Comparison of ENCODE assay signal across 8 cellular contexts in the genomic region with DNA sequence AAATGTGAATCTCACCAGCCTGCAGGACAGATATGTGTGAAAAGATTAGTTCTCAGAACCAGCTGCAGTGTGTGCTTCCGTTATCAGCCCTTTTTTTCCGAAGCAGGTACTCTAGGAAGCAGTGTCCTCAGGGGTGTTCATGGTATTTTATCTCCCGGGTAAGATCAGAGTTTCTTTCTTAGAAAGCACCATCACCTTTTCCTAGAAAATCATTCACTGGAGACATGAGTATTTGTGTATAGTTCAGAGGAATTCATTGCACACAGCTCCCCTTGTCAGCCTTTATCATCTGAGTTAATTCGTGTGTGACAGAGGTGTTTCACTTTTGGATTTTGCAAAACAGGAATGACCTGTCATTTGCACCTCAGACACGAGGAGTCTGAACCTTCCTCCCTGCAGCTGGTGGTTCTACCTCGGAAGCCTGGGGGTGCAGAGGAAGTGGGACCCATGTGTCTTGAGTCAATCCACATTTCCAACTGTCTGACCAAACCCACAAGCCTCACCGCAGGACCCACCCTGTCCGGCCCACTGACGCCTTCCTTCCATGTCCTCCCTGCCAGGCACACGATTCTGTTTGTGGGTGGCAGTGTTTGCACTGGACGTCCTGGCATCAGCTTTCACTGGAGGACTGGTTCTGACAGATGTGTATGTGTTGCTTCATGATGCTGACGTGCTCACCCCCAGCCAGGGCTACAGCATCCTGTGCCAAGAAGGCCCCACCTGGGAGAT.
DNase-seq lines count a peak whose midpoint lies in the region; ATAC-seq, FAIRE-seq and TF ChIP-seq lines count a peak whose summit lies in the region.

No MANE protein-coding gene starts in this region.

- H3K4me1 Mint-ChIP-seq in T-helper 1 cell treated with Interleukin-12 subunit alpha and Interleukin-12 subunit beta and Interleukin-4 antibody, amounts not matched to agents 30 μg/mL and 1 μg/mL, for 36 hours (ENCODE audit: low read depth), result peaks cover 68% of the 10 kb centered on the region
- H3K4me1 Mint-ChIP-seq in endodermal cell, result peaks cover 51% of the 10 kb centered on the region

- H3K9me3 Mint-ChIP-seq in T-helper 1 cell treated with Interleukin-12 subunit alpha and Interleukin-12 subunit beta and Interleukin-4 antibody, amounts not matched to agents 30 μg/mL and 1 μg/mL, for 36 hours, result no peaks in the 10 kb centered on the region
- H3K9me3 Mint-ChIP-seq in endodermal cell, result no peaks in the 10 kb centered on the region

- no peaks in the 10 kb centered on the region for H3K27me3 Mint-ChIP-seq in T-helper 1 cell treated with Interleukin-12 subunit alpha and Interleukin-12 subunit beta and Interleukin-4 antibody, amounts not matched to agents 30 μg/mL and 1 μg/mL, for 36 hours (ENCODE audit: low read depth)
- no peaks in the 10 kb centered on the region for H3K27me3 Mint-ChIP-seq in endodermal cell (ENCODE audit: insufficient read depth)

- H3K9me2 ChIP-seq in PC-9 (ENCODE audit: insufficient read depth), result no peaks in the 10 kb centered on the region

- no peaks in the 10 kb centered on the region for H3F3A ChIP-seq in PC-9 (ENCODE audit: insufficient read depth, low read depth)

- CTCF ChIA-PET in PC-9 (lab: Charles Lee), result no interaction called here

- no peak overlapping the region for H3K27ac ChIP-seq in endodermal cell (ENCODE audit: low read depth, low read length)
- no peak overlapping the region for H3K27ac ChIP-seq in PC-9

- peaks cover 55% of the 10 kb centered on the region for H3K36me3 Mint-ChIP-seq in T-helper 1 cell treated with Interleukin-12 subunit alpha and Interleukin-12 subunit beta and Interleukin-4 antibody, amounts not matched to agents 30 μg/mL and 1 μg/mL, for 36 hours (ENCODE audit: low read depth)
- peaks cover 31% of the 10 kb centered on the region for H3K36me3 Mint-ChIP-seq in endodermal cell (ENCODE audit: low read depth)

- TF ChIP-seq CTCF in endodermal cell (conservative IDR thresholded peaks at IDR 0.05) (no peak), PC-9 (conservative IDR thresholded peaks at IDR 0.05) (no peak)

- H2AFZ ChIP-seq in PC-9, result no peak overlapping the region

- peak overlapping the region; percentile 79 for H3K27ac Mint-ChIP-seq in T-helper 1 cell treated with Interleukin-12 subunit alpha and Interleukin-12 subunit beta and Interleukin-4 antibody, amounts not matched to agents 30 μg/mL and 1 μg/mL, for 36 hours
- H3K27ac Mint-ChIP-seq in endodermal cell, result peak overlapping the region; percentile 31

- peak; percentile 54 for DNase-seq in GM12891 (ENCODE audit: insufficient read length, low spot score)
- no peak for DNase-seq in endodermal cell
- no peak for DNase-seq in cerebellar nuclear complex (lab: John Stamatoyannopoulos, UW)
- DNase-seq in PC-9, result no peak
- no peak for DNase-seq in AG20443 (ENCODE audit: low spot score)
- DNase-seq in hippocampal formation (lab: John Stamatoyannopoulos, UW), result no peak

- H3K9ac ChIP-seq in endodermal cell (ENCODE audit: extremely low read depth, low read length, poor library complexity, severe bottlenecking), result no peak overlapping the region

- no peaks in the 10 kb centered on the region for H3K79me2 ChIP-seq in PC-9 (ENCODE audit: low read depth)

- H3K4me1 ChIP-seq in endodermal cell (ENCODE audit: control insufficient read depth, insufficient read depth, low read length) (peaks cover 27% of the 10 kb centered on the region), PC-9 (replicated peaks; ENCODE audit: insufficient read depth) (peaks cover 13% of the 10 kb centered on the region)

- 92 to 94% methylated on average over 3 to 12 of the region's 12 CpGs for WGBS in endodermal cell (ENCODE audit: insufficient coverage in 1 of 2, insufficient read length in 1 of 2), 2 experiments

- H3K4me3 ChIP-seq in endodermal cell (ENCODE audit: low read length) (no peak overlapping the region), PC-9 (no peak overlapping the region)

- no peak for TF ChIP-seq POLR2A in GM12891 (IDR thresholded peaks at IDR 0.05; ENCODE audit: low read depth, low read length)

- H3K4me2 ChIP-seq in PC-9, result no peak overlapping the region

- peak; percentile 98 for FAIRE-seq in GM12891 (lab: Jason Lieb, UNC)

- H3K36me3 ChIP-seq in endodermal cell (ENCODE audit: control insufficient read depth, insufficient read depth, low read length), result peaks cover 20% of the 10 kb centered on the region
- no peaks in the 10 kb centered on the region for H3K36me3 ChIP-seq in PC-9 (ENCODE audit: low read depth)

- peak; percentile 79 for ATAC-seq in HG02678 (IDR thresholded peaks at IDR 0.05; ENCODE audit: unreplicated experiment)

- H4K20me1 ChIP-seq in PC-9 (ENCODE audit: insufficient read depth), result no peaks in the 10 kb centered on the region

- intact Hi-C loops in PC-9 (cut with micrococcal nuclease; ENCODE audit: unreplicated experiment), result loop anchor here (10.0 kb wide), 1 partner anchor 203 kb away; the partner anchor contains the start of gene SOCS1

- POLR2A ChIA-PET in PC-9 (lab: Charles Lee; ENCODE audit: unreplicated experiment), result no interaction called here

- H3K4me3 Mint-ChIP-seq in T-helper 1 cell treated with Interleukin-12 subunit alpha and Interleukin-12 subunit beta and Interleukin-4 antibody, amounts not matched to agents 30 μg/mL and 1 μg/mL, for 36 hours, result peak overlapping the region; percentile 46
- no peak overlapping the region for H3K4me3 Mint-ChIP-seq in endodermal cell

- H3K27me3 ChIP-seq in endodermal cell (ENCODE audit: control insufficient read depth, insufficient read depth, low read length, poor library complexity, severe bottlenecking), result no peaks in the 10 kb centered on the region
- no peaks in the 10 kb centered on the region for H3K27me3 ChIP-seq in PC-9 (ENCODE audit: insufficient read depth, low read depth)

- BruUV-seq in PC-9 (replicated peaks; lab: Mats Ljungman, UMichigan), result no TSS peak

- H3K9me3 ChIP-seq in endodermal cell (ENCODE audit: control insufficient read depth, low read length) (no peaks in the 10 kb centered on the region), PC-9 (ENCODE audit: insufficient read depth, low read depth) (no peaks in the 10 kb centered on the region)

TF ChIP-seq in GM12891, 5 proteins besides CTCF, POLR2A, EP300 and RAD21:
- 0 out of 2 replicates have a peak, but pooled peaks have one; percentile 24 for TF ChIP-seq POU2F2 (IDR thresholded peaks at IDR 0.05; ENCODE audit: low read depth, low read length)
- no peak for TF ChIP-seq TAF1 (IDR thresholded peaks at IDR 0.05; ENCODE audit: low read depth, low read length)
- TF ChIP-seq SPI1 (IDR thresholded peaks at IDR 0.05; ENCODE audit: low read depth, low read length), result peak; percentile 89
